ENCODE assay signal across 10 cellular contexts in genomic region chrX:11944486-11944885, GRCh38.
DNase-seq lines count a peak whose midpoint lies in the region; ATAC-seq, FAIRE-seq and TF ChIP-seq lines count a peak whose summit lies in the region.
"Had no signal": no experiment of that assay in that cellular context is flagged by ENCODE, and none has a peak within 500 bp of the region (broad histone marks: within the 10 kb centered on the region; RNA-seq: fewer than 3 reads in every experiment).

No MANE protein-coding gene starts in this region.

- no peak overlapping the region for H3K4me3 ChIP-seq in fibroblast of the aortic adventitia (ENCODE audit: low read depth, low read length)
- no peak overlapping the region for H3K4me3 ChIP-seq in mucosa of descending colon
- H3K4me3 ChIP-seq: skin epidermis had no signal

- DNase-seq in GM12892 (ENCODE audit: insufficient read length) (no peak), NCI-H82 treated with DMSO at 0.1 percent for 48 hours (lab: John Stamatoyannopoulos, UW; ENCODE audit: unreplicated experiment) (peak; percentile 10), fibroblast of the aortic adventitia (ENCODE audit: low read depth) (peak; percentile 49), LoVo (ENCODE audit: low spot score) (no peak), mucosa of descending colon (no peak)

- intact Hi-C loops in mucosa of descending colon (cut with DNase I, micrococcal nuclease): no loop called here

- H3K4me1 ChIP-seq in mucosa of descending colon (ENCODE audit: low read depth): no peaks in the 10 kb centered on the region

- peak; percentile 14 for FAIRE-seq in GM12892 (lab: Jason Lieb, UNC)

- ATAC-seq in GM19324 (IDR thresholded peaks at IDR 0.05; ENCODE audit: low FRiP score, unreplicated experiment): no peak
- no peak for ATAC-seq in GM18517 (IDR thresholded peaks at IDR 0.05; ENCODE audit: unreplicated experiment)
- no peak for ATAC-seq in mucosa of descending colon
- ATAC-seq: activated T-cell treated with anti-CD3 and anti-CD28 coated beads, Interleukin-2, amount 50 U/mL, for 72 hours had no signal

- no peaks in the 10 kb centered on the region for H3K9me3 ChIP-seq in mucosa of descending colon

- no peak for TF ChIP-seq POLR2A in GM12892 (IDR thresholded peaks at IDR 0.05; ENCODE audit: low read depth, low read length)

- H3K36me3 ChIP-seq in mucosa of descending colon (ENCODE audit: low read depth): no peaks in the 10 kb centered on the region

- TF ChIP-seq CTCF in 22Rv1 (IDR thresholded peaks at IDR 0.05): peak; percentile 23
- TF ChIP-seq CTCF in fibroblast of the aortic adventitia (IDR thresholded peaks at IDR 0.05; ENCODE audit: insufficient read depth, low read length): peak; percentile 70
- TF ChIP-seq CTCF in mucosa of descending colon (IDR thresholded peaks at IDR 0.05): no peak

- no peak overlapping the region for H3K27ac ChIP-seq in 22Rv1
- H3K27ac ChIP-seq: skin epidermis had no signal

Comparison
In these comparisons a context has a peak if more than half of its experiments do, and no peak if none do; other contexts are left out.
1. DNase-seq: peak in NCI-H82 treated with DMSO at 0.1 percent for 48 hours (single experiment) and fibroblast of the aortic adventitia (single experiment); none in GM12892 (single experiment), LoVo (single experiment) and mucosa of descending colon (0 of 3).